ENCODE assay signal across 7 cellular contexts in the genomic region with DNA sequence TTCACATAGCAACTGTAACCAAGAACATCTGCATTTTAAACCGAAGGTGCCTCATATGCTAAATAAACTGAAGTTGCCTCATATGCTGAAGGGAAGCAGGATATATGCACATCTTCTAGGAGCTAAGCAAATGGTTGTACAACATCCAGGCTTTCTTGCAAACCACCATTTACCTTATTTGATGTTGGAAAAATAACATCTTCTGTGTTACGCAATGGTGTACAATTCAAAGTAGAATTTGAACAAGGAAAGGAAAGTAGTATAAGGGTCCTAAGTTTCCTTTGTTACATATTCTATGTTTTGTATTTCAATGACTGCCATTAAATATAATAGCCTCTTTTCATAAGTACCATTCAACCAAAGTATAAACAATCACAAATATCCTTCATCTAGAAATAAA.
"Had no signal": no experiment of that assay in that cellular context is flagged by ENCODE, and none has a peak within 500 bp of the region (broad histone marks: within the 10 kb centered on the region; RNA-seq: fewer than 3 reads in every experiment).

No MANE protein-coding gene starts in this region.

- H3K9ac ChIP-seq: GM23248 had no signal

- H3K27ac ChIP-seq: GM23248, HL-60 had no signal

- DNase-seq: GM23248, GOT3, H9, HCEC 1CT, KG1 had no signal

- H2AFZ ChIP-seq: GM23248 had no signal

- H3K4me3 ChIP-seq: GM23248 had no signal

- FAIRE-seq: H54 had no signal
